In the genomic region with DNA sequence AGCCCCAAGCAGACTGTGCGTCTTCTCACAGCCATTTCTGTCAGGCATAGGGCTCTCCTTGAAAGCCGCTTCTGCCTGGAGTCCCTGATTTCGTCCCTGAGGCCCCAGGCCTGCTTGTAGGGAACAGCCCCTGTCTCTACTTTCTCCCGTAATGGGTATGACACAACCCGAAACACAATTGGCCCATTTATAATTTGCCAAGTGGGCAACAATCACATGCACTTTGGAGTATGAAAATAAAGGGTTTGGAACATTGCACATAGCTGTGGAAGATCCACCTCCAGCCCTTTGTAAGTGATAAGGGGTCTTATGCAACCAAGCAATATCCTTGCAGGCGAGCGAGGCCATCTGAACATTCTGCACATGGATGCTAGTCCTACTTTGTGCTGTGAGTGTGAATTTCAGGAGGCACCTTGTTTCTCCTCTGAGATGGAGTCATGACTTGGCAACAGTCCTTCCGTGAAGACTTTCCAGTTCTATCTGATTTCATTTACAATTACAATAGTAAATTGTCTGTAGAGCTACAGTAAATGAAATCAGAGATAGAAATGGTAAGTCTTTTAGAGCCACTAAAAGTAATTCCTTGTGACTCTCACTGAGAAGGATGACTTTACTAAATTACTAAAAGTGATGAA, we compare ENCODE assay signal across 15 cellular contexts.
A peak's percentile ranks its signal among the peaks of the same experiment; 100 is the strongest.
DNase-seq lines count a peak whose midpoint lies in the region; ATAC-seq and TF ChIP-seq lines count a peak whose summit lies in the region.
"Had no signal": no experiment of that assay in that cellular context is flagged by ENCODE, and none has a peak within 500 bp of the region (broad histone marks: within the 10 kb centered on the region; RNA-seq: fewer than 3 reads in every experiment).

No MANE protein-coding gene starts in this region.

- no peak for TF ChIP-seq POLR2A in spleen (IDR thresholded peaks at IDR 0.05)

- H3K4me3 ChIP-seq in SJCRH30 (no peak overlapping the region), colonic mucosa (no peak overlapping the region), tibial artery (no peak overlapping the region), spleen (no peak overlapping the region)

- H3K36me3 Mint-ChIP-seq in mesothelial cell of epicardium = peaks cover 5% of the 10 kb centered on the region
- H3K36me3 Mint-ChIP-seq in activated CD8-positive, alpha-beta T cell treated with anti-CD3 and anti-CD28 coated beads, Interleukin-2, amount 10 ng/mL, durations not matched to agents 7 days and 5 days (ENCODE audit: low read depth) = no peaks in the 10 kb centered on the region
- H3K36me3 Mint-ChIP-seq: activated naive CD4-positive, alpha-beta T cell treated with anti-CD3 and anti-CD28 coated beads, Interleukin-2, amount 50 U/mL, for 72 hours had no signal

- H3K4me1 ChIP-seq in SJCRH30 = peaks cover 41% of the 10 kb centered on the region
- no peaks in the 10 kb centered on the region for H3K4me1 ChIP-seq in colonic mucosa
- H3K4me1 ChIP-seq in tibial artery = peaks cover 0 to 43% (median 25%) of the 10 kb centered on the region in 4 donors
- peaks cover 0 to 3% (median 0%) of the 10 kb centered on the region in 6 donors for H3K4me1 ChIP-seq in spleen
- H3K4me1 ChIP-seq: parathyroid adenoma had no signal

- H3K4me3 Mint-ChIP-seq in mesothelial cell of epicardium = no peak overlapping the region
- H3K4me3 Mint-ChIP-seq in activated CD8-positive, alpha-beta T cell treated with anti-CD3 and anti-CD28 coated beads, Interleukin-2, amount 10 ng/mL, durations not matched to agents 7 days and 5 days = no peak overlapping the region
- H3K4me3 Mint-ChIP-seq: CD4-positive, alpha-beta T cell; IgD-negative memory B cell had no signal

- POLR2A ChIA-PET in activated CD8-positive, alpha-beta T cell treated with anti-CD3 and anti-CD28 coated beads, Interleukin-2, amount 10 ng/mL, durations not matched to agents 7 days and 5 days (lab: Charles Lee) = no interaction called here

- H3K27ac Mint-ChIP-seq in mesothelial cell of epicardium = peak overlapping the region; percentile 74
- H3K27ac Mint-ChIP-seq in activated CD8-positive, alpha-beta T cell treated with anti-CD3 and anti-CD28 coated beads, Interleukin-2, amount 10 ng/mL, durations not matched to agents 7 days and 5 days = no peak overlapping the region
- H3K27ac Mint-ChIP-seq: activated naive CD4-positive, alpha-beta T cell treated with anti-CD3 and anti-CD28 coated beads, Interleukin-2, amount 50 U/mL, for 72 hours; CD4-positive, alpha-beta T cell; IgD-negative memory B cell had no signal

- 90 to 96% (median 94%) methylated on average over 8 of the region's 8 CpGs for WGBS in spleen, 5 donors

- H3K27me3 Mint-ChIP-seq in mesothelial cell of epicardium (ENCODE audit: low read depth) = no peaks in the 10 kb centered on the region
- no peaks in the 10 kb centered on the region for H3K27me3 Mint-ChIP-seq in activated CD8-positive, alpha-beta T cell treated with anti-CD3 and anti-CD28 coated beads, Interleukin-2, amount 10 ng/mL, durations not matched to agents 7 days and 5 days (ENCODE audit: low read depth)
- H3K27me3 Mint-ChIP-seq: CD4-positive, alpha-beta T cell; IgD-negative memory B cell had no signal

- ATAC-seq in GM18861 (IDR thresholded peaks at IDR 0.05; ENCODE audit: unreplicated experiment) = no peak
- ATAC-seq in GM21825 (IDR thresholded peaks at IDR 0.05; ENCODE audit: unreplicated experiment) = no peak
- ATAC-seq in activated CD8-positive, alpha-beta T cell treated with anti-CD3 and anti-CD28 coated beads, Interleukin-2, amount 10 ng/mL, durations not matched to agents 7 days and 5 days = no peak
- ATAC-seq: activated naive CD4-positive, alpha-beta T cell treated with anti-CD3 and anti-CD28 coated beads, Interleukin-2, amount 50 U/mL, for 72 hours; esophagus mucosa had no signal

- CTCF ChIA-PET in activated CD8-positive, alpha-beta T cell treated with anti-CD3 and anti-CD28 coated beads, Interleukin-2, amount 10 ng/mL, durations not matched to agents 7 days and 5 days (lab: Charles Lee) = no interaction called here

- peaks cover 4% of the 10 kb centered on the region for H3K9me3 Mint-ChIP-seq in mesothelial cell of epicardium
- H3K9me3 Mint-ChIP-seq in activated CD8-positive, alpha-beta T cell treated with anti-CD3 and anti-CD28 coated beads, Interleukin-2, amount 10 ng/mL, durations not matched to agents 7 days and 5 days (ENCODE audit: insufficient read depth) = no peaks in the 10 kb centered on the region
- H3K9me3 Mint-ChIP-seq: activated naive CD4-positive, alpha-beta T cell treated with anti-CD3 and anti-CD28 coated beads, Interleukin-2, amount 50 U/mL, for 72 hours; CD4-positive, alpha-beta T cell had no signal

- H3K27me3 ChIP-seq in SJCRH30 (no peaks in the 10 kb centered on the region), colonic mucosa (no peaks in the 10 kb centered on the region), tibial artery (no peaks in the 10 kb centered on the region), spleen (replicated peaks in 1 of 7) (no peaks in the 10 kb centered on the region)

- peak overlapping the region; percentile 99 for H3K27ac ChIP-seq in SJCRH30
- H3K27ac ChIP-seq in colonic mucosa = peak overlapping the region; percentile 39
- peak overlapping the region; percentile 37 to 51 for H3K27ac ChIP-seq in tibial artery
- no peak overlapping the region for H3K27ac ChIP-seq in spleen
- H3K27ac ChIP-seq: parathyroid adenoma had no signal

- no peak overlapping the region for H3K9ac ChIP-seq in colonic mucosa (ENCODE audit: low read depth in 2 of 2, low read length in 2 of 2)
- H3K9ac ChIP-seq: parathyroid adenoma had no signal

- intact Hi-C loops in colonic mucosa (cut with DNase I) = no loop called here
- intact Hi-C loops in tibial artery (cut with DNase I; ENCODE audit: low total_unique reads) = no loop called here
- intact Hi-C loops in spleen (cut with DNase I; ENCODE audit: low total_unique reads) = no loop called here

- H3K36me3 ChIP-seq in SJCRH30 = no peaks in the 10 kb centered on the region
- H3K36me3 ChIP-seq in colonic mucosa = no peaks in the 10 kb centered on the region
- no peaks in the 10 kb centered on the region for H3K36me3 ChIP-seq in tibial artery
- no peaks in the 10 kb centered on the region for H3K36me3 ChIP-seq in spleen

- H3K9me3 ChIP-seq in SJCRH30 (replicated peaks) (no peaks in the 10 kb centered on the region), colonic mucosa (no peaks in the 10 kb centered on the region), tibial artery (no peaks in the 10 kb centered on the region), spleen (no peaks in the 10 kb centered on the region)

- peaks cover 18% of the 10 kb centered on the region for H3K4me1 Mint-ChIP-seq in mesothelial cell of epicardium
- no peaks in the 10 kb centered on the region for H3K4me1 Mint-ChIP-seq in activated CD8-positive, alpha-beta T cell treated with anti-CD3 and anti-CD28 coated beads, Interleukin-2, amount 10 ng/mL, durations not matched to agents 7 days and 5 days (ENCODE audit: low read depth)

- DNase-seq in SJCRH30 = peak; percentile 32 to 47
- DNase-seq in colonic mucosa = no peak
- DNase-seq in mesothelial cell of epicardium (ENCODE audit: low spot score in 2 of 2, unreplicated experiment in 2 of 2) = no peak
- DNase-seq in tibial artery = no peak
- DNase-seq in spleen = no peak
- no peak for DNase-seq in activated CD8-positive, alpha-beta T cell treated with anti-CD3 and anti-CD28 coated beads, Interleukin-2, amount 10 ng/mL, durations not matched to agents 7 days and 5 days
- DNase-seq: CD4-positive, alpha-beta T cell; NCI-H1105 treated with DMSO at 0.1 percent for 48 hours; SW 1271 had no signal

- no peak for TF ChIP-seq CTCF in colonic mucosa (IDR thresholded peaks at IDR 0.05)
- TF ChIP-seq CTCF in mesothelial cell of epicardium (IDR thresholded peaks at IDR 0.05; ENCODE audit: unreplicated experiment) = no peak
- TF ChIP-seq CTCF in tibial artery (IDR thresholded peaks at IDR 0.05) = no peak
- TF ChIP-seq CTCF in spleen (IDR thresholded peaks at IDR 0.05 in 8 of 11, conservative IDR thresholded peaks at IDR 0.05 in 3 of 11) = no peak

Comparison
In these comparisons a context has a peak if more than half of its experiments do, and no peak if none do; other contexts are left out.
1. DNase-seq: peak in SJCRH30 (2 of 2); none in colonic mucosa (single experiment), mesothelial cell of epicardium (0 of 2), tibial artery (0 of 2), spleen (single experiment) and activated CD8-positive, alpha-beta T cell treated with anti-CD3 and anti-CD28 coated beads, Interleukin-2, amount 10 ng/mL, durations not matched to agents 7 days and 5 days (single experiment).
2. H3K27ac ChIP-seq: peak in SJCRH30 (single experiment), colonic mucosa (single experiment) and tibial artery (2 of 2); none in spleen (0 of 8).